In genomic region chr19:1445185-1445931, GRCh38 we compare ENCODE assay signal across 1 cellular context.
A peak's percentile ranks its signal among the peaks of the same experiment; 100 is the strongest.
TF ChIP-seq lines count a peak whose summit lies in the region.

No MANE protein-coding gene starts in this region.

TF ChIP-seq in K562, 482 proteins besides CTCF, POLR2A, EP300 and RAD21 (continued from another document and continues in another):
- TF ChIP-seq, protein P1, sequence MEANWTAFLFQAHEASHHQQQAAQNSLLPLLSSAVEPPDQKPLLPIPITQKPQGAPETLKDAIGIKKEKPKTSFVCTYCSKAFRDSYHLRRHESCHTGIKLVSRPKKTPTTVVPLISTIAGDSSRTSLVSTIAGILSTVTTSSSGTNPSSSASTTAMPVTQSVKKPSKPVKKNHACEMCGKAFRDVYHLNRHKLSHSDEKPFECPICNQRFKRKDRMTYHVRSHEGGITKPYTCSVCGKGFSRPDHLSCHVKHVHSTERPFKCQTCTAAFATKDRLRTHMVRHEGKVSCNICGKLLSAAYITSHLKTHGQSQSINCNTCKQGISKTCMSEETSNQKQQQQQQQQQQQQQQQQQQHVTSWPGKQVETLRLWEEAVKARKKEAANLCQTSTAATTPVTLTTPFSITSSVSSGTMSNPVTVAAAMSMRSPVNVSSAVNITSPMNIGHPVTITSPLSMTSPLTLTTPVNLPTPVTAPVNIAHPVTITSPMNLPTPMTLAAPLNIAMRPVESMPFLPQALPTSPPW (CRISPR knock-in tag; IDR thresholded peaks at IDR 0.05), result peak; percentile 61
- TF ChIP-seq YY1 (IDR thresholded peaks at IDR 0.05; ENCODE audit: borderline replicate concordance in 1 of 3, control insufficient read depth in 1 of 3, extremely low read depth in 1 of 3, insufficient read depth in 3 of 3, insufficient read length in 1 of 3, insufficient replicate concordance in 2 of 3, low read depth in 1 of 3, low read length in 2 of 3) (peak in 2 of 3 experiments; percentile 17 to 48), CREBBP (IDR thresholded peaks at IDR 0.05; ENCODE audit: low read depth, low read length) (no peak), CREM (IDR thresholded peaks at IDR 0.05; ENCODE audit: low read depth) (peak; percentile 28; the same call in 1 of the 2 replicates), THRAP3 (IDR thresholded peaks at IDR 0.05; ENCODE audit: borderline replicate concordance) (no peak), ZNF224 (CRISPR knock-in tag; IDR thresholded peaks at IDR 0.05) (no peak), NRF1 (conservative IDR thresholded peaks at IDR 0.05 in 1 of 2, IDR thresholded peaks at IDR 0.05 in 1 of 2) (peak; percentile 85 to 87), MAX (CRISPR knock-in tag; IDR thresholded peaks at IDR 0.05) (peak; percentile 24; the same call in 1 of the 2 replicates), ZNF184 (CRISPR knock-in tag; IDR thresholded peaks at IDR 0.05) (no peak), KDM1A (IDR thresholded peaks at IDR 0.05) (peak; percentile 72 to 80; a peak in 3 of 4 replicates), SP1 (CRISPR knock-in tag; IDR thresholded peaks at IDR 0.05) (peak; percentile 70), ZNF785 (CRISPR knock-in tag; IDR thresholded peaks at IDR 0.05) (no peak), HMGN3 (IDR thresholded peaks at IDR 0.05; ENCODE audit: borderline replicate concordance, extremely low read depth, insufficient read length, low read depth, low read length) (peak; percentile 60), RBM39 (optimal IDR thresholded peaks at IDR 0.05; ENCODE audit: low read depth, low read length) (no peak), NR4A1 (CRISPR knock-in tag; IDR thresholded peaks at IDR 0.05) (no peak), NR4A1 (tag; IDR thresholded peaks at IDR 0.05) (0 out of 2 replicates have a peak, but pooled peaks have one; percentile 54), KDM5B (IDR thresholded peaks at IDR 0.05; ENCODE audit: insufficient replicate concordance, low read depth, low read length) (peak; percentile 45), ZNF431 (CRISPR knock-in tag; IDR thresholded peaks at IDR 0.05) (peak; percentile 57; the same call in 1 of the 2 replicates), RHOXF2B (CRISPR knock-in tag; conservative IDR thresholded peaks at IDR 0.05) (no peak), MAZ (CRISPR knock-in tag; conservative IDR thresholded peaks at IDR 0.05 in 1 of 2, IDR thresholded peaks at IDR 0.05 in 1 of 2) (peak; percentile 70 to 84), ATF1 (CRISPR knock-in tag; IDR thresholded peaks at IDR 0.05) (no peak), ATF1 (tag; IDR thresholded peaks at IDR 0.05) (peak; percentile 69), SMARCC2 (IDR thresholded peaks at IDR 0.05; ENCODE audit: low read depth) (0 out of 2 replicates have a peak, but pooled peaks have one; percentile 26), ID3 (CRISPR knock-in tag; IDR thresholded peaks at IDR 0.05) (no peak), ID3 (tag; IDR thresholded peaks at IDR 0.05) (peak; percentile 76), HDAC2 (IDR thresholded peaks at IDR 0.05) (peak; percentile 54; the same call in 1 of the 2 replicates), GATAD2A (IDR thresholded peaks at IDR 0.05) (peak; percentile 41), KDM2B (CRISPR knock-in tag; IDR thresholded peaks at IDR 0.05) (peak; percentile 71; the same call in 1 of the 2 replicates), EGR1 (conservative IDR thresholded peaks at IDR 0.05) (peak; percentile 95), ASH1L (IDR thresholded peaks at IDR 0.05; ENCODE audit: borderline replicate concordance, low read depth, partially characterized antibody) (no peak), MIER1 (IDR thresholded peaks at IDR 0.05; ENCODE audit: low read depth) (0 out of 2 replicates have a peak, but pooled peaks have one; percentile 56), GTF2B (IDR thresholded peaks at IDR 0.05; ENCODE audit: extremely low read depth, insufficient read length) (no peak), BMI1 (IDR thresholded peaks at IDR 0.05; ENCODE audit: low read length) (no peak), MYC (IDR thresholded peaks at IDR 0.05; ENCODE audit: low read depth, low read length) (0 out of 2 replicates have a peak, but pooled peaks have one; percentile 12), MYC (CRISPR knock-in tag; IDR thresholded peaks at IDR 0.05; ENCODE audit: borderline replicate concordance, low read depth) (no peak), BRD4 (IDR thresholded peaks at IDR 0.05) (no peak), DPF2 (IDR thresholded peaks at IDR 0.05) (peak; percentile 61; the same call in 1 of the 2 replicates), HLTF (IDR thresholded peaks at IDR 0.05) (peak; percentile 72), ZKSCAN1 (IDR thresholded peaks at IDR 0.05; ENCODE audit: low read depth, low read length) (peak; percentile 99), NCOR1 (IDR thresholded peaks at IDR 0.05) (0 out of 2 replicates have a peak, but pooled peaks have one; percentile 4), BCOR (IDR thresholded peaks at IDR 0.05) (peak; percentile 86), KLF13 (tag; IDR thresholded peaks at IDR 0.05; ENCODE audit: borderline replicate concordance, low read depth) (peak; percentile 73; the same call in 1 of the 2 replicates), ZNF121 (CRISPR knock-in tag; conservative IDR thresholded peaks at IDR 0.05) (0 out of 2 replicates have a peak, but pooled peaks have one; percentile 2), GATAD2B (IDR thresholded peaks at IDR 0.05; ENCODE audit: borderline replicate concordance) (peak; percentile 69; the same call in 1 of the 2 replicates), DACH1 (IDR thresholded peaks at IDR 0.05; ENCODE audit: partially characterized antibody) (peak; percentile 11), NBN (IDR thresholded peaks at IDR 0.05; ENCODE audit: low read depth) (0 out of 2 replicates have a peak, but pooled peaks have one; percentile 10), RBM14 (IDR thresholded peaks at IDR 0.05; ENCODE audit: borderline replicate concordance, insufficient read depth, low read depth, low read length) (0 out of 2 replicates have a peak, but pooled peaks have one; percentile 30), RBM25 (IDR thresholded peaks at IDR 0.05; ENCODE audit: low read depth, low read length, severe bottlenecking) (peak; percentile 96), NFIC (IDR thresholded peaks at IDR 0.05) (peak; percentile 39), ZBTB33 (CRISPR knock-in tag; IDR thresholded peaks at IDR 0.05) (0 out of 2 replicates have a peak, but pooled peaks have one; percentile 37), RCOR1 (IDR thresholded peaks at IDR 0.05; ENCODE audit: borderline replicate concordance in 1 of 2, low read depth in 2 of 2, low read length in 2 of 2) (peak in 1 of 2 experiments; percentile 74; a peak in 2 of 4 replicates), NONO (IDR thresholded peaks at IDR 0.05; ENCODE audit: low read depth in 2 of 2, low read length in 1 of 2) (0 out of 4 replicates have a peak, but pooled peaks of 1 of the 2 experiments have one; percentile 50), SMARCA5 (IDR thresholded peaks at IDR 0.05) (peak; percentile 91), JUND (IDR thresholded peaks at IDR 0.05; ENCODE audit: borderline replicate concordance, low read depth, low read length) (no peak), JUND (tag; IDR thresholded peaks at IDR 0.05; ENCODE audit: borderline replicate concordance, low read depth, low read length) (no peak; the same call in 2 of the 3 replicates), ZNF668 (CRISPR knock-in tag; IDR thresholded peaks at IDR 0.05) (no peak), ZNF263 (CRISPR knock-in tag; IDR thresholded peaks at IDR 0.05; ENCODE audit: borderline replicate concordance) (peak; percentile 74; the same call in 1 of the 2 replicates)
- TF ChIP-seq, protein P2, sequence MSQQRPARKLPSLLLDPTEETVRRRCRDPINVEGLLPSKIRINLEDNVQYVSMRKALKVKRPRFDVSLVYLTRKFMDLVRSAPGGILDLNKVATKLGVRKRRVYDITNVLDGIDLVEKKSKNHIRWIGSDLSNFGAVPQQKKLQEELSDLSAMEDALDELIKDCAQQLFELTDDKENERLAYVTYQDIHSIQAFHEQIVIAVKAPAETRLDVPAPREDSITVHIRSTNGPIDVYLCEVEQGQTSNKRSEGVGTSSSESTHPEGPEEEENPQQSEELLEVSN (IDR thresholded peaks at IDR 0.05; ENCODE audit: borderline replicate concordance in 1 of 2, extremely low read depth in 1 of 2, insufficient read depth in 1 of 2, insufficient read length in 1 of 2, low read depth in 1 of 2, low read length in 1 of 2, poor library complexity in 1 of 2, severe bottlenecking in 1 of 2), result peak in 1 of 2 experiments; percentile 55
- TF ChIP-seq, protein P3, sequence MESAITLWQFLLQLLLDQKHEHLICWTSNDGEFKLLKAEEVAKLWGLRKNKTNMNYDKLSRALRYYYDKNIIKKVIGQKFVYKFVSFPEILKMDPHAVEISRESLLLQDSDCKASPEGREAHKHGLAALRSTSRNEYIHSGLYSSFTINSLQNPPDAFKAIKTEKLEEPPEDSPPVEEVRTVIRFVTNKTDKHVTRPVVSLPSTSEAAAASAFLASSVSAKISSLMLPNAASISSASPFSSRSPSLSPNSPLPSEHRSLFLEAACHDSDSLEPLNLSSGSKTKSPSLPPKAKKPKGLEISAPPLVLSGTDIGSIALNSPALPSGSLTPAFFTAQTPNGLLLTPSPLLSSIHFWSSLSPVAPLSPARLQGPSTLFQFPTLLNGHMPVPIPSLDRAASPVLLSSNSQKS (CRISPR knock-in tag; IDR thresholded peaks at IDR 0.05), result no peak
- TF ChIP-seq, protein P4, sequence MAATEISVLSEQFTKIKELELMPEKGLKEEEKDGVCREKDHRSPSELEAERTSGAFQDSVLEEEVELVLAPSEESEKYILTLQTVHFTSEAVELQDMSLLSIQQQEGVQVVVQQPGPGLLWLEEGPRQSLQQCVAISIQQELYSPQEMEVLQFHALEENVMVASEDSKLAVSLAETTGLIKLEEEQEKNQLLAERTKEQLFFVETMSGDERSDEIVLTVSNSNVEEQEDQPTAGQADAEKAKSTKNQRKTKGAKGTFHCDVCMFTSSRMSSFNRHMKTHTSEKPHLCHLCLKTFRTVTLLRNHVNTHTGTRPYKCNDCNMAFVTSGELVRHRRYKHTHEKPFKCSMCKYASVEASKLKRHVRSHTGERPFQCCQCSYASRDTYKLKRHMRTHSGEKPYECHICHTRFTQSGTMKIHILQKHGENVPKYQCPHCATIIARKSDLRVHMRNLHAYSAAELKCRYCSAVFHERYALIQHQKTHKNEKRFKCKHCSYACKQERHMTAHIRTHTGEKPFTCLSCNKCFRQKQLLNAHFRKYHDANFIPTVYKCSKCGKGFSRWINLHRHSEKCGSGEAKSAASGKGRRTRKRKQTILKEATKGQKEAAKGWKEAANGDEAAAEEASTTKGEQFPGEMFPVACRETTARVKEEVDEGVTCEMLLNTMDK (IDR thresholded peaks at IDR 0.05; ENCODE audit: borderline replicate concordance, insufficient read depth, low read depth, low read length, poor library complexity, severe bottlenecking), result peak; percentile 27
- TF ChIP-seq, protein P5, sequence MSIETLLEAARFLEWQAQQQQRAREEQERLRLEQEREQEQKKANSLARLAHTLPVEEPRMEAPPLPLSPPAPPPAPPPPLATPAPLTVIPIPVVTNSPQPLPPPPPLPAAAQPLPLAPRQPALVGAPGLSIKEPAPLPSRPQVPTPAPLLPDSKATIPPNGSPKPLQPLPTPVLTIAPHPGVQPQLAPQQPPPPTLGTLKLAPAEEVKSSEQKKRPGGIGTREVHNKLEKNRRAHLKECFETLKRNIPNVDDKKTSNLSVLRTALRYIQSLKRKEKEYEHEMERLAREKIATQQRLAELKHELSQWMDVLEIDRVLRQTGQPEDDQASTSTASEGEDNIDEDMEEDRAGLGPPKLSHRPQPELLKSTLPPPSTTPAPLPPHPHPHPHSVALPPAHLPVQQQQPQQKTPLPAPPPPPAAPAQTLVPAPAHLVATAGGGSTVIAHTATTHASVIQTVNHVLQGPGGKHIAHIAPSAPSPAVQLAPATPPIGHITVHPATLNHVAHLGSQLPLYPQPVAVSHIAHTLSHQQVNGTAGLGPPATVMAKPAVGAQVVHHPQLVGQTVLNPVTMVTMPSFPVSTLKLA (conservative IDR thresholded peaks at IDR 0.05), result peak in 1 of 2 experiments; percentile 50; a peak in 2 of 4 replicates
- TF ChIP-seq, protein P6, sequence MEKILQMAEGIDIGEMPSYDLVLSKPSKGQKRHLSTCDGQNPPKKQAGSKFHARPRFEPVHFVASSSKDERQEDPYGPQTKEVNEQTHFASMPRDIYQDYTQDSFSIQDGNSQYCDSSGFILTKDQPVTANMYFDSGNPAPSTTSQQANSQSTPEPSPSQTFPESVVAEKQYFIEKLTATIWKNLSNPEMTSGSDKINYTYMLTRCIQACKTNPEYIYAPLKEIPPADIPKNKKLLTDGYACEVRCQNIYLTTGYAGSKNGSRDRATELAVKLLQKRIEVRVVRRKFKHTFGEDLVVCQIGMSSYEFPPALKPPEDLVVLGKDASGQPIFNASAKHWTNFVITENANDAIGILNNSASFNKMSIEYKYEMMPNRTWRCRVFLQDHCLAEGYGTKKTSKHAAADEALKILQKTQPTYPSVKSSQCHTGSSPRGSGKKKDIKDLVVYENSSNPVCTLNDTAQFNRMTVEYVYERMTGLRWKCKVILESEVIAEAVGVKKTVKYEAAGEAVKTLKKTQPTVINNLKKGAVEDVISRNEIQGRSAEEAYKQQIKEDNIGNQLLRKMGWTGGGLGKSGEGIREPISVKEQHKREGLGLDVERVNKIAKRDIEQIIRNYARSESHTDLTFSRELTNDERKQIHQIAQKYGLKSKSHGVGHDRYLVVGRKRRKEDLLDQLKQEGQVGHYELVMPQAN (IDR thresholded peaks at IDR 0.05; ENCODE audit: borderline replicate concordance), result 0 out of 2 replicates have a peak, but pooled peaks have one; percentile 51
